In the genomic region with DNA sequence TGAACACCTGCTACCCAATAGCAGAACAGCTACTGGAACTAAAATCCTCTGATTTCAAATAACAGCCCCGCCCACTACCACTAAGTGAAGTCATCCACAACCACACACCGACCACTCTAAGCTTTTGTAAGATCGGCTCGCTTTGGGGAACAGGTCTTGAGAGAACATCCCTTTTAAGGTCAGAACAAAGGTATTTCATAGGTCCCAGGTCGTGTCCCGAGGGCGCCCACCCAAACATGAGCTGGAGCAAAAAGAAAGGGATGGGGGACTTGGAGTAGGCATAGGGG, we compare ENCODE assay signal across 9 cellular contexts. TPM values are rescaled to one million over a fixed set of nuclear protein-coding genes. Genes with fewer than 3 reads are reported as not detected.
DNase-seq lines count a peak whose midpoint lies in the region; ATAC-seq, FAIRE-seq and TF ChIP-seq lines count a peak whose summit lies in the region.
"Had no signal": no experiment of that assay in that cellular context is flagged by ENCODE, and none has a peak within 500 bp of the region (broad histone marks: within the 10 kb centered on the region; RNA-seq: fewer than 3 reads in every experiment).

No MANE protein-coding gene starts in this region.

- no peaks in the 10 kb centered on the region for H3K36me3 ChIP-seq in bronchial epithelial cell (ENCODE audit: control insufficient read depth, insufficient read depth, low read length)

- peaks cover 13% of the 10 kb centered on the region for H3K36me3 Mint-ChIP-seq in CD4-positive, alpha-beta T cell (ENCODE audit: low read depth)
- H3K36me3 Mint-ChIP-seq in T-helper 17 cell (ENCODE audit: low read depth): no peaks in the 10 kb centered on the region

- FAIRE-seq in bronchial epithelial cell (lab: Jason Lieb, UNC): no peak

- CTCF ChIA-PET in CD4-positive, alpha-beta T cell (lab: Charles Lee): interaction anchor here (0.9 to 1.3 kb wide), 2 partner anchors 405 to 1228 kb away, joined by 3 to 4 read pairs; no protein-coding TSS in a partner anchor

- no peaks in the 10 kb centered on the region for H3K9me3 ChIP-seq in CD4-positive, alpha-beta T cell (ENCODE audit: control insufficient read depth, low read length)
- H3K9me3 ChIP-seq in T-helper 17 cell (ENCODE audit: control insufficient read depth, low read length, poor library complexity, severe bottlenecking): no peaks in the 10 kb centered on the region

- intact Hi-C loops in CD4-positive, alpha-beta T cell (cut with DNase I, micrococcal nuclease): loop anchor here (2.0 to 10.0 kb wide), 7 partner anchors 112 to 1500 kb away; a partner anchor contains a TSS

- TF ChIP-seq CTCF in CD4-positive, alpha-beta T cell (IDR thresholded peaks at IDR 0.05): no peak
- TF ChIP-seq CTCF in bronchial epithelial cell (IDR thresholded peaks at IDR 0.05; ENCODE audit: insufficient read depth, low read length, severe bottlenecking): no peak

- POLR2A ChIA-PET in CD4-positive, alpha-beta T cell (lab: Charles Lee): interaction anchor here (0.6 to 3.2 kb wide), 22 partner anchors 9 to 1503 kb away, joined by 3 to 83 read pairs (median 6); a partner anchor contains a TSS

- peak overlapping the region; percentile 99 for H3K27ac ChIP-seq in CD4-positive, alpha-beta T cell (ENCODE audit: low read depth, low read length)

- peak in 7 of 10 experiments; percentile 18 to 58 (median 40) for DNase-seq in CD4-positive, alpha-beta T cell
- DNase-seq in T-helper 17 cell: peak; percentile 14 to 37 (median 32)
- DNase-seq in bronchial epithelial cell (ENCODE audit: low read depth): peak; percentile 41
- DNase-seq in kidney tubule cell (ENCODE audit: low spot score): peak; percentile 39
- DNase-seq in stimulated activated CD4-positive, alpha-beta T cell treated with anti-CD3 and anti-CD28 coated beads, TNF-alpha, amount 100 ng/mL, for 48 hours (ENCODE audit: low read depth in 3 of 3): peak in 2 of 3 donors; percentile 22 to 50
- DNase-seq in NCI-H2107 treated with DMSO at 0.1 percent for 48 hours (lab: John Stamatoyannopoulos, UW; ENCODE audit: unreplicated experiment): no peak

- peak; percentile 77 for ATAC-seq in CD4-positive, alpha-beta T cell (ENCODE audit: poor library complexity)
- ATAC-seq in GM19438 (IDR thresholded peaks at IDR 0.05; ENCODE audit: low read depth, unreplicated experiment) (peak; percentile 13), HG03571 (IDR thresholded peaks at IDR 0.05; ENCODE audit: unreplicated experiment) (peak; percentile 21), T-helper 17 cell (peak; percentile 76)

- peak overlapping the region; percentile 82 for H3K4me3 ChIP-seq in bronchial epithelial cell (ENCODE audit: low read depth, low read length)

- H3K27me3 ChIP-seq in CD4-positive, alpha-beta T cell (ENCODE audit: control insufficient read depth, insufficient read depth, low read length): no peaks in the 10 kb centered on the region
- H3K27me3 ChIP-seq in bronchial epithelial cell (ENCODE audit: control insufficient read depth, insufficient read depth, low read length): no peaks in the 10 kb centered on the region

- H3K4me3 Mint-ChIP-seq in CD4-positive, alpha-beta T cell: peak overlapping the region; percentile 96
- peak overlapping the region; percentile 95 for H3K4me3 Mint-ChIP-seq in T-helper 17 cell

- no peaks in the 10 kb centered on the region for H3K9me3 Mint-ChIP-seq in CD4-positive, alpha-beta T cell

- peak overlapping the region; percentile 100 for H3K27ac Mint-ChIP-seq in CD4-positive, alpha-beta T cell
- H3K27ac Mint-ChIP-seq in T-helper 17 cell: peak overlapping the region; percentile 98

- H3K27me3 Mint-ChIP-seq in CD4-positive, alpha-beta T cell: no peaks in the 10 kb centered on the region
- H3K27me3 Mint-ChIP-seq in T-helper 17 cell: no peaks in the 10 kb centered on the region

- peaks cover 20% of the 10 kb centered on the region for H3K4me1 Mint-ChIP-seq in CD4-positive, alpha-beta T cell (ENCODE audit: low read depth)
- H3K4me1 Mint-ChIP-seq in T-helper 17 cell: peaks cover 8% of the 10 kb centered on the region

RNA-seq across cellular contexts. Expression of a gene that starts 0.3 kb away (rescaled TPM):
- not detected for total RNA-seq in CD4-positive, alpha-beta T cell
- not detected for total RNA-seq in T-helper 17 cell
- not detected in 2 replicates for total RNA-seq in bronchial epithelial cell
- total RNA-seq: T-helper 2 cell treated with Interferon-gamma antibody and Interleukin-4, amounts not matched to agents 100 ng/mL and 5 ng/mL, for 36 hours had no signal

RNA-seq across cellular contexts. Expression of a gene that starts 0.4 kb away (rescaled TPM):
- total RNA-seq in CD4-positive, alpha-beta T cell: 1 to 10 TPM; 1.9 to 2.4 TPM
- total RNA-seq in T-helper 17 cell (1 to 10 TPM; 2.9 to 4.8 TPM), bronchial epithelial cell (0.53 and 1.8 TPM in 2 replicates)

Comparison
In these comparisons a context has a peak if more than half of its experiments do, and no peak if none do; other contexts are left out.
1. ATAC-seq: peak in every context shown above with its lines; median percentile 77 in CD4-positive, alpha-beta T cell; 76 in T-helper 17 cell; 21 in HG03571; 13 in GM19438.